ENCODE assay signal across 8 cellular contexts in genomic region chr17:81508639-81509047, GRCh38. TPM values are rescaled to one million over a fixed set of nuclear protein-coding genes. Genes with fewer than 3 reads are reported as not detected.
DNase-seq lines count a peak whose midpoint lies in the region; ATAC-seq and TF ChIP-seq lines count a peak whose summit lies in the region.

No MANE protein-coding gene starts in this region.

- H3K79me2 ChIP-seq in GM23248 (ENCODE audit: insufficient read depth) (peaks cover 41% of the 10 kb centered on the region), osteoblast (ENCODE audit: insufficient read depth, low read length) (peaks cover 46% of the 10 kb centered on the region)

- H3K4me2 ChIP-seq in GM23248 (ENCODE audit: unreplicated experiment) (peak overlapping the region; percentile 95), osteoblast (ENCODE audit: insufficient read depth, low read length) (peak overlapping the region; percentile 99)

- peak overlapping the region; percentile 89 for H3K9ac ChIP-seq in GM23248

- H3K27me3 ChIP-seq in GM23248 (replicated peaks; ENCODE audit: insufficient read depth), result no peaks in the 10 kb centered on the region
- H3K27me3 ChIP-seq in osteoblast (ENCODE audit: insufficient read depth, low read length), result no peaks in the 10 kb centered on the region

- peak overlapping the region; percentile 69 for H3K27ac ChIP-seq in GM23248
- no peak overlapping the region for H3K27ac ChIP-seq in osteoblast (ENCODE audit: low read depth, low read length)

- TF ChIP-seq CTCF in epithelial cell of esophagus (IDR thresholded peaks at IDR 0.05; ENCODE audit: insufficient read depth, low read depth, low read length, missing control alignments), result no peak
- no peak for TF ChIP-seq CTCF in osteoblast (IDR thresholded peaks at IDR 0.05; ENCODE audit: extremely low read depth, low read depth, low read length)

- in situ Hi-C loops in GM23248 (cut with MboI), result no loop called here

- no peaks in the 10 kb centered on the region for H3K9me3 ChIP-seq in GM23248 (ENCODE audit: low read depth)
- no peaks in the 10 kb centered on the region for H3K9me3 ChIP-seq in osteoblast (ENCODE audit: low read depth, low read length)

- 22 to 26% methylated on average over 8 of the region's 8 CpGs for WGBS in GM23248 (ENCODE audit: low coverage in 1 of 2, low lambda C conversion rate in 2 of 2, missing lambda C conversion rate in 2 of 2), 2 experiments

- peak overlapping the region; percentile 97 for H3K4me3 ChIP-seq in GM23248
- no peak overlapping the region for H3K4me3 ChIP-seq in epithelial cell of esophagus (ENCODE audit: low read length)
- peak overlapping the region; percentile 96 for H3K4me3 ChIP-seq in osteoblast (ENCODE audit: insufficient read depth, low read length)

- H2AFZ ChIP-seq in GM23248 (no peak overlapping the region), osteoblast (ENCODE audit: low read length) (no peak overlapping the region)

- intact Hi-C loops in sciatic nerve (cut with DNase I), result no loop called here

- no peak for ATAC-seq in sciatic nerve

- no peaks in the 10 kb centered on the region for H3K9me2 ChIP-seq in GM23248 (ENCODE audit: insufficient read depth)

- H4K20me1 ChIP-seq in GM23248 (ENCODE audit: insufficient read depth), result peaks cover 32% of the 10 kb centered on the region; the same call in 1 of the 2 replicates
- peaks cover 45% of the 10 kb centered on the region for H4K20me1 ChIP-seq in osteoblast (ENCODE audit: insufficient read depth, low read length)

- H3K36me3 ChIP-seq in GM23248 (ENCODE audit: low read depth) (peaks cover 34% of the 10 kb centered on the region), osteoblast (ENCODE audit: insufficient read depth, low read length) (peaks cover 39% of the 10 kb centered on the region)

- peak; percentile 14; the same call in 1 of the 2 replicates for TF ChIP-seq POLR2A in Raji (IDR thresholded peaks at IDR 0.05; ENCODE audit: insufficient read depth, low read depth, low read length)

- DNase-seq in GM23248 (peak; percentile 63), epithelial cell of esophagus (ENCODE audit: low read depth) (peak; percentile 76), osteoblast (ENCODE audit: insufficient read length, low spot score, missing footprints) (peak; percentile 85), NCI-H2196 (lab: John Stamatoyannopoulos, UW; ENCODE audit: unreplicated experiment) (no peak), NCI-H82 treated with DMSO at 0.1 percent for 48 hours (lab: John Stamatoyannopoulos, UW; ENCODE audit: unreplicated experiment) (no peak), sciatic nerve (ENCODE audit: low spot score) (no peak), Ammon's horn (ENCODE audit: low spot score) (no peak)

- H3K4me1 ChIP-seq in GM23248 (ENCODE audit: insufficient read depth) (no peaks in the 10 kb centered on the region), osteoblast (ENCODE audit: insufficient read depth, low read length) (peaks cover 10% of the 10 kb centered on the region)

- peaks cover 58% of the 10 kb centered on the region for H3F3A ChIP-seq in GM23248 (ENCODE audit: insufficient read depth)

RNA-seq across cellular contexts. Expression of gene ACTG1, which starts 4.0 kb away (rescaled TPM):
- 8,476 and 9,349 TPM in 2 replicates for total RNA-seq in GM23248 (2014; rRNA removed; shearing (Covaris generic))
- 3,778 and 3,933 TPM in 2 replicates for polyA plus RNA-seq in GM23248 (2016; fragmentation: Nextera tagmentation; extraction: Ambion mirVana)
- 10,373 and 13,273 TPM in 2 replicates for total RNA-seq in osteoblast
- total RNA-seq in sciatic nerve, result 2,552 TPM

RNA-seq across cellular contexts. Expression of gene FSCN2, which starts 19.5 kb away (rescaled TPM):
- total RNA-seq in GM23248 (2014; rRNA removed; shearing (Covaris generic)), result 2.3 and 3.2 TPM in 2 replicates
- polyA plus RNA-seq in GM23248 (2016; fragmentation: Nextera tagmentation; extraction: Ambion mirVana), result 0.23 and 0.48 TPM in 2 replicates
- total RNA-seq in osteoblast (2.9 and 5.1 TPM in 2 replicates), sciatic nerve (1.6 TPM)

RNA-seq across cellular contexts. Expression of gene FAAP100, which starts 43.5 kb away (rescaled TPM):
- 44.9 and 45.5 TPM in 2 replicates for total RNA-seq in GM23248 (2014; rRNA removed; shearing (Covaris generic))
- 25.2 and 25.7 TPM in 2 replicates for polyA plus RNA-seq in GM23248 (2016; fragmentation: Nextera tagmentation; extraction: Ambion mirVana)
- total RNA-seq in osteoblast, result 43.0 and 44.5 TPM in 2 replicates
- total RNA-seq in sciatic nerve, result 20.0 TPM

Comparison
In these comparisons a context has a peak if more than half of its experiments do, and no peak if none do; other contexts are left out.
1. DNase-seq: peak in GM23248 (single experiment), epithelial cell of esophagus (single experiment) and osteoblast (single experiment); none in NCI-H2196 (single experiment), NCI-H82 treated with DMSO at 0.1 percent for 48 hours (single experiment), sciatic nerve (single experiment) and Ammon's horn (single experiment).